Comparison of ENCODE assay signal across 34 cellular contexts in the genomic region with DNA sequence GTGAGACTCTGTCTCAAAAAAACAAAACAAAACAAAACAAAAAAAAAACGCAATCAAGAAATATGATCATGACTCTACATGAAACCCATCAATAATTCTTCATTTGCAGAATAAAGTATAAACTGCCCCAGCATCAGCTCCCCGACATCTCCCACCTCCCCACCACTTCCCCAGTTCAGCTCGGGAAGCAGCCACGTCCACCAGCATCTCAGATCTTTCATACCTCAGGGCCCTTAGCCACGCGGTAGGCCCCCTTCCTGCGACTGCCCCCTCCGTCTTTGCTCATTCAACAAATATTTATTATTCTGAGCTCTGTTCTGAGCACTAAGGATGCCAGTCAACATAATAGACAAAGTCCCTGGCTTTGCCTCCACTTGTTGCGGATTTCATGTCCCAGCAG.
"Had no signal": no experiment of that assay in that cellular context is flagged by ENCODE, and none has a peak within 500 bp of the region (broad histone marks: within the 10 kb centered on the region; RNA-seq: fewer than 3 reads in every experiment).

No MANE protein-coding gene starts in this region.

- H3K4me3 ChIP-seq: adrenal gland, ascending aorta, body of pancreas, breast epithelium, cardiac muscle cell had no signal

- H3K36me3 Mint-ChIP-seq: activated naive CD4-positive, alpha-beta T cell treated with anti-CD3 and anti-CD28 coated beads, Interleukin-2, amount 10 ng/mL, durations not matched to agents 7 days and 5 days; brain had no signal

- H3K27ac Mint-ChIP-seq: activated naive CD4-positive, alpha-beta T cell treated with anti-CD3 and anti-CD28 coated beads for 36 hours; activated naive CD4-positive, alpha-beta T cell treated with anti-CD3 and anti-CD28 coated beads, Interleukin-2, amount 10 ng/mL, durations not matched to agents 7 days and 5 days; activated naive CD4-positive, alpha-beta T cell treated with anti-CD3 and anti-CD28 coated beads, Interleukin-2, amount 50 U/mL, for 72 hours; activated naive CD8-positive, alpha-beta T cell; activated naive CD8-positive, alpha-beta T cell treated with anti-CD3 and anti-CD28 coated beads for 36 hours; activated naive CD8-positive, alpha-beta T cell treated with anti-CD3 and anti-CD28 coated beads, Interleukin-2, amount 10 ng/mL, durations not matched to agents 7 days and 5 days; activated naive CD8-positive, alpha-beta T cell treated with anti-CD3 and anti-CD28 coated beads, Interleukin-2, amount 50 U/mL, for 24 hours; activated T-cell treated with anti-CD3 and anti-CD28 coated beads, Interleukin-2, amount 50 U/mL, for 24 hours; activated T-cell treated with anti-CD3 and anti-CD28 coated beads, Interleukin-2, amount 50 U/mL, for 72 hours; activated T-helper 1 cell treated with anti-CD3 and anti-CD28 coated beads, Interleukin-12 subunit alpha, Interleukin-12 subunit beta, Interleukin-2, Interleukin-4 antibody, amounts not matched to agents 30 ng/mL and 10 ng/mL and 1 ng/mL, durations not matched to agents 14 hours and 24 hours and 36 hours; activated T-helper 2 cell treated with anti-CD3 and anti-CD28 coated beads, Interferon-gamma antibody, Interleukin-2, Interleukin-4, amounts not matched to agents 10 μg/mL and 5 μg/mL and 100 μg/mL, durations not matched to agents 14 hours and 24 hours and 36 hours; brain had no signal

- H3K9me3 Mint-ChIP-seq: activated naive CD4-positive, alpha-beta T cell treated with anti-CD3 and anti-CD28 coated beads for 36 hours; activated naive CD4-positive, alpha-beta T cell treated with anti-CD3 and anti-CD28 coated beads, Interleukin-2, amount 10 ng/mL, durations not matched to agents 7 days and 5 days; activated naive CD4-positive, alpha-beta T cell treated with anti-CD3 and anti-CD28 coated beads, Interleukin-2, amount 50 U/mL, for 72 hours; activated naive CD8-positive, alpha-beta T cell treated with anti-CD3 and anti-CD28 coated beads for 36 hours; activated naive CD8-positive, alpha-beta T cell treated with anti-CD3 and anti-CD28 coated beads, Interleukin-2, amount 10 ng/mL, durations not matched to agents 7 days and 5 days; activated naive CD8-positive, alpha-beta T cell treated with anti-CD3 and anti-CD28 coated beads, Interleukin-2, amount 50 U/mL, for 24 hours; activated T-cell treated with anti-CD3 and anti-CD28 coated beads, Interleukin-2, amount 50 U/mL, for 24 hours; activated T-cell treated with anti-CD3 and anti-CD28 coated beads, Interleukin-2, amount 50 U/mL, for 4 hours; activated T-cell treated with anti-CD3 and anti-CD28 coated beads, Interleukin-2, amount 50 U/mL, for 72 hours; activated T-helper 1 cell treated with anti-CD3 and anti-CD28 coated beads, Interleukin-12 subunit alpha, Interleukin-12 subunit beta, Interleukin-2, Interleukin-4 antibody, amounts not matched to agents 30 ng/mL and 10 ng/mL and 1 ng/mL, durations not matched to agents 14 hours and 24 hours and 36 hours; activated T-helper 2 cell treated with anti-CD3 and anti-CD28 coated beads, Interferon-gamma antibody, Interleukin-2, Interleukin-4, amounts not matched to agents 10 μg/mL and 5 μg/mL and 100 μg/mL, durations not matched to agents 14 hours and 24 hours and 36 hours; brain; central memory CD8-positive, alpha-beta T cell had no signal

- H3K4me1 ChIP-seq: adrenal gland, ascending aorta, body of pancreas, breast epithelium had no signal

- H3K27me3 Mint-ChIP-seq: activated naive CD4-positive, alpha-beta T cell treated with anti-CD3 and anti-CD28 coated beads, Interleukin-2, amount 10 ng/mL, durations not matched to agents 7 days and 5 days; activated naive CD8-positive, alpha-beta T cell; activated naive CD8-positive, alpha-beta T cell treated with anti-CD3 and anti-CD28 coated beads for 36 hours; activated naive CD8-positive, alpha-beta T cell treated with anti-CD3 and anti-CD28 coated beads, Interleukin-2, amount 10 ng/mL, durations not matched to agents 7 days and 5 days; activated T-cell treated with anti-CD3 and anti-CD28 coated beads, Interleukin-2, amount 50 U/mL, for 24 hours; brain; central memory CD8-positive, alpha-beta T cell had no signal

- ATAC-seq: activated naive CD4-positive, alpha-beta T cell treated with anti-CD3 and anti-CD28 coated beads, Interleukin-2, amount 50 U/mL, for 72 hours; activated naive CD8-positive, alpha-beta T cell treated with anti-CD3 and anti-CD28 coated beads, Interleukin-2, amount 50 U/mL, for 24 hours; activated T-cell treated with anti-CD3 and anti-CD28 coated beads, Interleukin-2, amount 50 U/mL, for 4 hours; activated T-cell treated with anti-CD3 and anti-CD28 coated beads, Interleukin-2, amount 50 U/mL, for 72 hours; body of pancreas had no signal

- H3K27ac ChIP-seq: adrenal gland, ascending aorta, body of pancreas, brain microvascular endothelial cell, breast epithelium, cardiac muscle cell had no signal

- DNase-seq: activated gamma-delta T cell; activated gamma-delta T cell treated with Interleukin-2 at 50 U/mL for 16 hours; activated naive CD4-positive, alpha-beta T cell; activated naive CD4-positive, alpha-beta T cell treated with anti-CD3 and anti-CD28 coated beads for 36 hours; activated naive CD4-positive, alpha-beta T cell treated with anti-CD3 and anti-CD28 coated beads, Interleukin-2, amount 10 ng/mL, durations not matched to agents 7 days and 5 days; activated naive CD4-positive, alpha-beta T cell treated with anti-CD3 and anti-CD28 coated beads, Interleukin-2, amount 50 U/mL, for 16 hours; activated naive CD8-positive, alpha-beta T cell treated with anti-CD3 and anti-CD28 coated beads for 36 hours; activated naive CD8-positive, alpha-beta T cell treated with anti-CD3 and anti-CD28 coated beads, Interleukin-2, amount 10 ng/mL, durations not matched to agents 7 days and 5 days; activated naive CD8-positive, alpha-beta T cell treated with anti-CD3 and anti-CD28 coated beads, Interleukin-2, amount 50 U/mL, for 24 hours; activated T-cell treated with anti-CD3 and anti-CD28 coated beads for 4 hours; activated T-cell treated with anti-CD3 and anti-CD28 coated beads, Interleukin-2, amount 50 U/mL, for 1 hour; activated T-cell treated with anti-CD3 and anti-CD28 coated beads, Interleukin-2, amount 50 U/mL, for 24 hours; activated T-cell treated with anti-CD3 and anti-CD28 coated beads, Interleukin-2, amount 50 U/mL, for 4 hours; activated T-cell treated with anti-CD3 and anti-CD28 coated beads, Interleukin-2, amount 50 U/mL, for 48 hours; activated T-cell treated with anti-CD3 and anti-CD28 coated beads, Interleukin-2, amount 50 U/mL, for 72 hours; adrenal gland; amniotic stem cell; amygdala; anterior cingulate cortex; aorta; body of pancreas; brain microvascular endothelial cell; caudate nucleus; central memory CD4-positive, alpha-beta T cell; cerebellar nuclear complex had no signal

- H3K4me1 Mint-ChIP-seq: activated naive CD4-positive, alpha-beta T cell treated with anti-CD3 and anti-CD28 coated beads, Interleukin-2, amount 10 ng/mL, durations not matched to agents 7 days and 5 days; activated naive CD8-positive, alpha-beta T cell treated with anti-CD3 and anti-CD28 coated beads for 36 hours; activated naive CD8-positive, alpha-beta T cell treated with anti-CD3 and anti-CD28 coated beads, Interleukin-2, amount 10 ng/mL, durations not matched to agents 7 days and 5 days; activated naive CD8-positive, alpha-beta T cell treated with anti-CD3 and anti-CD28 coated beads, Interleukin-2, amount 50 U/mL, for 24 hours; central memory CD8-positive, alpha-beta T cell had no signal

- H3K27me3 ChIP-seq: adrenal gland, ascending aorta, body of pancreas, brain microvascular endothelial cell, breast epithelium, cardiac muscle cell had no signal

- H3K9me3 ChIP-seq: adrenal gland, ascending aorta, body of pancreas, breast epithelium had no signal

- H3K36me3 ChIP-seq: adrenal gland, brain microvascular endothelial cell, breast epithelium, cardiac muscle cell had no signal

- H3K4me3 Mint-ChIP-seq: activated naive CD4-positive, alpha-beta T cell treated with anti-CD3 and anti-CD28 coated beads for 36 hours; activated naive CD4-positive, alpha-beta T cell treated with anti-CD3 and anti-CD28 coated beads, Interleukin-2, amount 10 ng/mL, durations not matched to agents 7 days and 5 days; activated naive CD8-positive, alpha-beta T cell; activated naive CD8-positive, alpha-beta T cell treated with anti-CD3 and anti-CD28 coated beads for 36 hours; activated naive CD8-positive, alpha-beta T cell treated with anti-CD3 and anti-CD28 coated beads, Interleukin-2, amount 10 ng/mL, durations not matched to agents 7 days and 5 days; activated naive CD8-positive, alpha-beta T cell treated with anti-CD3 and anti-CD28 coated beads, Interleukin-2, amount 50 U/mL, for 24 hours; activated T-cell treated with anti-CD3 and anti-CD28 coated beads, Interleukin-2, amount 50 U/mL, for 24 hours; activated T-cell treated with anti-CD3 and anti-CD28 coated beads, Interleukin-2, amount 50 U/mL, for 4 hours; activated T-cell treated with anti-CD3 and anti-CD28 coated beads, Interleukin-2, amount 50 U/mL, for 72 hours; activated T-helper 1 cell treated with anti-CD3 and anti-CD28 coated beads, Interleukin-12 subunit alpha, Interleukin-12 subunit beta, Interleukin-2, Interleukin-4 antibody, amounts not matched to agents 30 ng/mL and 10 ng/mL and 1 ng/mL, durations not matched to agents 14 hours and 24 hours and 36 hours; brain; central memory CD8-positive, alpha-beta T cell had no signal
